ENCODE assay signal across 35 cellular contexts in genomic region chr3:32172420-32172819, GRCh38.
"Had no signal": no experiment of that assay in that cellular context is flagged by ENCODE, and none has a peak within 500 bp of the region (broad histone marks: within the 10 kb centered on the region; RNA-seq: fewer than 3 reads in every experiment).

No MANE protein-coding gene starts in this region.

- H3K4me2 ChIP-seq: KMS-11 had no signal

- H3K36me3 ChIP-seq: MG63 had no signal

- H3K9me3 ChIP-seq: MG63 had no signal

- H3K27ac ChIP-seq: KMS-11 had no signal

- H3K9ac ChIP-seq: KMS-11 had no signal

- H3K4me3 ChIP-seq: MG63 had no signal

- DNase-seq: Karpas-422, Kasumi-1, MG63, MM.1S, MV-4-11, NCI-H1048, NCI-H1092, NCI-H1092 treated with DMSO at 0.1 percent for 48 hours, NCI-H1105, NCI-H1105 treated with DMSO at 0.1 percent for 48 hours, NCI-H1417, NCI-H1417 treated with DMSO at 0.1 percent for 48 hours, NCI-H1436, NCI-H1436 treated with DMSO at 0.1 percent for 48 hours, NCI-H146, NCI-H1694, NCI-H1694 treated with DMSO at 0.1 percent for 48 hours, NCI-H187, NCI-H187 treated with DMSO at 0.1 percent for 48 hours, NCI-H1930, NCI-H2029, NCI-H2029 treated with DMSO at 0.1 percent for 48 hours, NCI-H2081, NCI-H2081 treated with DMSO at 0.1 percent for 48 hours, NCI-H2107, NCI-H2171, NCI-H2171 treated with DMSO at 0.1 percent for 48 hours, NCI-H2227 treated with DMSO at 0.1 percent for 48 hours, NCI-H226, NCI-H345, NCI-H446, NCI-H446 treated with DMSO at 0.1 percent for 48 hours, NCI-H510A, NCI-H510A treated with DMSO at 0.1 percent for 48 hours had no signal

- H3K27me3 ChIP-seq: MG63 had no signal
